ENCODE assay signal across 7 cellular contexts in genomic region chr6:31183287-31183686, GRCh38. TPM values are rescaled to one million over a fixed set of nuclear protein-coding genes. Genes with fewer than 3 reads are reported as not detected.
"Had no signal": no experiment of that assay in that cellular context is flagged by ENCODE, and none has a peak within 500 bp of the region (broad histone marks: within the 10 kb centered on the region; RNA-seq: fewer than 3 reads in every experiment).

No MANE protein-coding gene starts in this region.

RNA-seq across cellular contexts. Expression of gene POU5F1, which starts 12.8 kb away (rescaled TPM):
- total RNA-seq: SK-MEL-5 had no signal

RNA-seq across cellular contexts. Expression of gene PSORS1C2, which starts 44.4 kb away (rescaled TPM):
- total RNA-seq: LHCN-M2, OCI-LY7, PC-9, Right ventricle myocardium inferior, RPMI7951, SJCRH30, SK-MEL-5 had no signal
